Comparison of ENCODE assay signal across 1 cellular context in genomic region chr22:41857160-41857859, GRCh38.
TF ChIP-seq lines count a peak whose summit lies in the region.

No MANE protein-coding gene starts in this region.

TF ChIP-seq in HEK293, 187 proteins besides CTCF, POLR2A, EP300 and RAD21 (continued from another document and continues in another):
- TF ChIP-seq PATZ1 (tag by site-specific recombination; IDR thresholded peaks at IDR 0.05) (no peak), ZNF133 (tag by site-specific recombination; IDR thresholded peaks at IDR 0.05) (no peak), ZNF555 (tag by site-specific recombination; conservative IDR thresholded peaks at IDR 0.05) (no peak), ZNF544 (tag by site-specific recombination; IDR thresholded peaks at IDR 0.05) (no peak), ZNF148 (tag by site-specific recombination; IDR thresholded peaks at IDR 0.05; ENCODE audit: borderline replicate concordance) (no peak), ZNF157 (tag by site-specific recombination; IDR thresholded peaks at IDR 0.05) (no peak), ZNF23 (tag by site-specific recombination; IDR thresholded peaks at IDR 0.05; ENCODE audit: borderline replicate concordance) (no peak), ZNF610 (tag by site-specific recombination; IDR thresholded peaks at IDR 0.05; ENCODE audit: borderline replicate concordance) (no peak), ZNF266 (tag by site-specific recombination; IDR thresholded peaks at IDR 0.05; ENCODE audit: low read depth) (no peak), ZNF596 (tag by site-specific recombination; IDR thresholded peaks at IDR 0.05) (no peak), ZNF292 (tag by site-specific recombination; IDR thresholded peaks at IDR 0.05; ENCODE audit: borderline replicate concordance, low read depth) (no peak), ZNF404 (tag by site-specific recombination; IDR thresholded peaks at IDR 0.05) (no peak), ZNF146 (tag by site-specific recombination; IDR thresholded peaks at IDR 0.05) (no peak), ZNF37A (tag by site-specific recombination; IDR thresholded peaks at IDR 0.05) (no peak), KLF10 (tag by site-specific recombination; IDR thresholded peaks at IDR 0.05) (no peak), ZXDB (tag by site-specific recombination; IDR thresholded peaks at IDR 0.05) (peak; percentile 54; the same call in 1 of the 2 replicates), ZNF184 (tag by site-specific recombination; IDR thresholded peaks at IDR 0.05) (no peak), ZNF670 (tag by site-specific recombination; IDR thresholded peaks at IDR 0.05; ENCODE audit: low read depth) (no peak), ZNF76 (tag by site-specific recombination; IDR thresholded peaks at IDR 0.05; ENCODE audit: borderline replicate concordance, low read depth) (no peak), ZNF660 (tag by site-specific recombination; IDR thresholded peaks at IDR 0.05) (no peak), WT1 (tag by site-specific recombination; IDR thresholded peaks at IDR 0.05) (no peak), KLF1 (tag by site-specific recombination; IDR thresholded peaks at IDR 0.05) (no peak), ZBTB49 (tag by site-specific recombination; IDR thresholded peaks at IDR 0.05; ENCODE audit: low read depth) (no peak), PRDM2 (tag by site-specific recombination; IDR thresholded peaks at IDR 0.05; ENCODE audit: borderline replicate concordance) (no peak), RBAK (tag by site-specific recombination; IDR thresholded peaks at IDR 0.05) (no peak), MEIS1 (CRISPR knock-in tag; IDR thresholded peaks at IDR 0.05; ENCODE audit: borderline replicate concordance) (no peak), ZNF214 (tag by site-specific recombination; IDR thresholded peaks at IDR 0.05; ENCODE audit: borderline replicate concordance) (no peak), ZNF155 (tag by site-specific recombination; IDR thresholded peaks at IDR 0.05) (no peak), ZNF473 (tag by site-specific recombination; IDR thresholded peaks at IDR 0.05) (no peak), ZNF626 (tag by site-specific recombination; IDR thresholded peaks at IDR 0.05) (no peak), GLIS2 (tag by site-specific recombination; IDR thresholded peaks at IDR 0.05) (no peak), ZNF549 (tag by site-specific recombination; IDR thresholded peaks at IDR 0.05) (no peak), ZNF394 (tag by site-specific recombination; IDR thresholded peaks at IDR 0.05; ENCODE audit: borderline replicate concordance) (peak; percentile 54; the same call in 1 of the 2 replicates), KLF8 (tag by site-specific recombination; IDR thresholded peaks at IDR 0.05) (no peak), ZNF138 (tag by site-specific recombination; IDR thresholded peaks at IDR 0.05; ENCODE audit: borderline replicate concordance) (no peak), ZNF639 (tag by site-specific recombination; IDR thresholded peaks at IDR 0.05) (no peak), ZNF433 (tag by site-specific recombination; IDR thresholded peaks at IDR 0.05; ENCODE audit: low read depth) (no peak), ZNF623 (tag by site-specific recombination; IDR thresholded peaks at IDR 0.05) (no peak)
- TF ChIP-seq, protein P1, sequence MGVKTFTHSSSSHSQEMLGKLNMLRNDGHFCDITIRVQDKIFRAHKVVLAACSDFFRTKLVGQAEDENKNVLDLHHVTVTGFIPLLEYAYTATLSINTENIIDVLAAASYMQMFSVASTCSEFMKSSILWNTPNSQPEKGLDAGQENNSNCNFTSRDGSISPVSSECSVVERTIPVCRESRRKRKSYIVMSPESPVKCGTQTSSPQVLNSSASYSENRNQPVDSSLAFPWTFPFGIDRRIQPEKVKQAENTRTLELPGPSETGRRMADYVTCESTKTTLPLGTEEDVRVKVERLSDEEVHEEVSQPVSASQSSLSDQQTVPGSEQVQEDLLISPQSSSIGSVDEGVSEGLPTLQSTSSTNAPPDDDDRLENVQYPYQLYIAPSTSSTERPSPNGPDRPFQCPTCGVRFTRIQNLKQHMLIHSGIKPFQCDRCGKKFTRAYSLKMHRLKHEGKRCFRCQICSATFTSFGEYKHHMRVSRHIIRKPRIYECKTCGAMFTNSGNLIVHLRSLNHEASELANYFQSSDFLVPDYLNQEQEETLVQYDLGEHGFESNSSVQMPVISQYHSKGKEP (tag by site-specific recombination; IDR thresholded peaks at IDR 0.05), result no peak
- TF ChIP-seq, protein P2, sequence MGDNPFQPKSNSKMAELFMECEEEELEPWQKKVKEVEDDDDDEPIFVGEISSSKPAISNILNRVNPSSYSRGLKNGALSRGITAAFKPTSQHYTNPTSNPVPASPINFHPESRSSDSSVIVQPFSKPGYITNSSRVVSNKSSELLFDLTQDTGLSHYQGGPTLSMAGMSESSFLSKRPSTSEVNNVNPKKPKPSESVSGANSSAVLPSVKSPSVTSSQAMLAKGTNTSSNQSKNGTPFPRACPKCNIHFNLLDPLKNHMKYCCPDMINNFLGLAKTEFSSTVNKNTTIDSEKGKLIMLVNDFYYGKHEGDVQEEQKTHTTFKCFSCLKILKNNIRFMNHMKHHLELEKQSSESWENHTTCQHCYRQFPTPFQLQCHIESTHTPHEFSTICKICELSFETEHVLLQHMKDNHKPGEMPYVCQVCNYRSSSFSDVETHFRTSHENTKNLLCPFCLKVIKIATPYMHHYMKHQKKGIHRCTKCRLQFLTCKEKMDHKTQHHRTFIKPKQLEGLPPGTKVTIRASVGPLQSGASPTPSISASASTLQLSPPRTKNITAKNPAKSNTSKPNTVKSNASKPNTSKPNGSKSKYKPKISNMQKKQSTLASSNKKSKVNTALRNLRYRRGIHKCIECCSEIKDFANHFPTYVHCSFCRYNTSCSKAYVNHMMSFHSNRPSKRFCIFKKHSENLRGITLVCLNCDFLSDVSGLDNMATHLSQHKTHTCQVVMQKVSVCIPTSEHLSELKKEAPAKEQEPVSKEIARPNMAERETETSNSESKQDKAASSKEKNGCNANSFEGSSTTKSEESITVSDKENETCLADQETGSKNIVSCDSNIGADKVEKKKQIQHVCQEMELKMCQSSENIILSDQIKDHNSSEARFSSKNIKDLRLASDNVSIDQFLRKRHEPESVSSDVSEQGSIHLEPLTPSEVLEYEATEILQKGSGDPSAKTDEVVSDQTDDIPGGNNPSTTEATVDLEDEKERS (tag by site-specific recombination; IDR thresholded peaks at IDR 0.05), result no peak
- TF ChIP-seq, protein P3, sequence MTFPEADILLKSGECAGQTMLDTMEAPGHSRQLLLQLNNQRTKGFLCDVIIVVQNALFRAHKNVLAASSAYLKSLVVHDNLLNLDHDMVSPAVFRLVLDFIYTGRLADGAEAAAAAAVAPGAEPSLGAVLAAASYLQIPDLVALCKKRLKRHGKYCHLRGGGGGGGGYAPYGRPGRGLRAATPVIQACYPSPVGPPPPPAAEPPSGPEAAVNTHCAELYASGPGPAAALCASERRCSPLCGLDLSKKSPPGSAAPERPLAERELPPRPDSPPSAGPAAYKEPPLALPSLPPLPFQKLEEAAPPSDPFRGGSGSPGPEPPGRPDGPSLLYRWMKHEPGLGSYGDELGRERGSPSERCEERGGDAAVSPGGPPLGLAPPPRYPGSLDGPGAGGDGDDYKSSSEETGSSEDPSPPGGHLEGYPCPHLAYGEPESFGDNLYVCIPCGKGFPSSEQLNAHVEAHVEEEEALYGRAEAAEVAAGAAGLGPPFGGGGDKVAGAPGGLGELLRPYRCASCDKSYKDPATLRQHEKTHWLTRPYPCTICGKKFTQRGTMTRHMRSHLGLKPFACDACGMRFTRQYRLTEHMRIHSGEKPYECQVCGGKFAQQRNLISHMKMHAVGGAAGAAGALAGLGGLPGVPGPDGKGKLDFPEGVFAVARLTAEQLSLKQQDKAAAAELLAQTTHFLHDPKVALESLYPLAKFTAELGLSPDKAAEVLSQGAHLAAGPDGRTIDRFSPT (tag by site-specific recombination; IDR thresholded peaks at IDR 0.05), result no peak
